Comparison of ENCODE assay signal across 21 cellular contexts in the genomic region with DNA sequence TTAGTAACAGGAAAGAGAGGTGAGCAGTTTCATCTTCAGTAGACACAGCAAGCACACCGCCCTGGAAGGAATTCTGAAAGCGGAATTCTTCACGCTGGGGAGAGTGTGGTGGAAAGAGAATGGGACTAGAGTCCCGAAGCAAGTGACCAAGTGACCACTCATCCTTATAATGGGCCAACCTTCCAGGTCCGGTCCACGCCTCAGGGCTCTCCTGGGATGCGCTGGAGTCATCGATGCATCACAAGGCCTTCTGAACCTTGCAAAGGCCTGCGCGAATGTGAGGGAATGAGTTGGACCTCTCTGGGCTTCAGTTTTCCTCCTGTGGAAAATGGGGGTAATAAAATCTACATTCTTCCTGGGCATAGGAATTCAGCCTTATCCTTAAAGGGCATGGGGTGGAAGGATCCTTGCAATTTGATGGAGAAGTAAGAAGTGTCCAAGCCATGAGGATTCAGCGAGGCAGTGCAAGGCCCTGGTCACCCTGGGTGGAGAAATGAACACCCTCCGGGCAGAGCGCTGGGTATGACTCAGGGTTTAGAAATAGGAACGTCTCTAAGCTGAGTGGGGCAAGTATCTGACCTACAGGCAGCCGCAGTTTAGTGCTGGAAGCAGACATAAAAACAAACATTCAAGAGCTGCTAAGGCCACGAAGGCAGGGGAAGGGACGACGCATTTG.
DNase-seq lines count a peak whose midpoint lies in the region; ATAC-seq and TF ChIP-seq lines count a peak whose summit lies in the region.
"Had no signal": no experiment of that assay in that cellular context is flagged by ENCODE, and none has a peak within 500 bp of the region (broad histone marks: within the 10 kb centered on the region; RNA-seq: fewer than 3 reads in every experiment).

No MANE protein-coding gene starts in this region.

- ATAC-seq in HG03342 (IDR thresholded peaks at IDR 0.05; ENCODE audit: unreplicated experiment), result no peak
- ATAC-seq in HG02642 (IDR thresholded peaks at IDR 0.05; ENCODE audit: poor library complexity, unreplicated experiment), result no peak
- no peak for ATAC-seq in activated CD4-positive, CD25-positive, alpha-beta regulatory T cell treated with anti-CD3 and anti-CD28 coated beads, Interleukin-2, amount 50 U/mL, for 24 hours
- ATAC-seq: lower lobe of right lung, SK-N-SH treated with all-trans-retinoic acid at 6 μM for 48 hours had no signal

- CTCF ChIA-PET in OCI-LY7 (lab: Charles Lee; ENCODE audit: unreplicated experiment), result no interaction called here

- no TSS peak for BruUV-seq in OCI-LY7 (replicated peaks; lab: Mats Ljungman, UMichigan)

- peaks cover 2% of the 10 kb centered on the region for H3K9me3 ChIP-seq in osteoblast (ENCODE audit: low read depth, low read length)
- H3K9me3 ChIP-seq in OCI-LY7 (ENCODE audit: low read length), result no peaks in the 10 kb centered on the region
- H3K9me3 ChIP-seq: Caco-2, lower lobe of right lung, testis had no signal

- no peak overlapping the region for H2AFZ ChIP-seq in osteoblast (ENCODE audit: low read length)
- no peak overlapping the region for H2AFZ ChIP-seq in OCI-LY7 (ENCODE audit: low read length)

- no peak overlapping the region for H3K4me2 ChIP-seq in osteoblast (ENCODE audit: insufficient read depth, low read length)
- no peak overlapping the region for H3K4me2 ChIP-seq in OCI-LY7 (ENCODE audit: low read length)

- POLR2A ChIA-PET in OCI-LY7 (lab: Charles Lee), result interaction anchor here (0.6 kb wide), 1 partner anchor 18 kb away, joined by 3 read pairs; no protein-coding TSS in a partner anchor

- H3K79me2 ChIP-seq in osteoblast (ENCODE audit: insufficient read depth, low read length), result no peaks in the 10 kb centered on the region
- no peaks in the 10 kb centered on the region for H3K79me2 ChIP-seq in OCI-LY7 (ENCODE audit: insufficient read depth, low read depth, low read length)

- H3K27me3 ChIP-seq in brain microvascular endothelial cell (replicated peaks) (no peaks in the 10 kb centered on the region), osteoblast (ENCODE audit: insufficient read depth, low read length) (peaks cover 26% of the 10 kb centered on the region)
- H3K27me3 ChIP-seq: testis had no signal

- intact Hi-C loops in OCI-LY7 (cut with micrococcal nuclease; ENCODE audit: unreplicated experiment), result no loop called here

- H3K4me1 ChIP-seq in osteoblast (ENCODE audit: insufficient read depth, low read length), result no peaks in the 10 kb centered on the region
- no peaks in the 10 kb centered on the region for H3K4me1 ChIP-seq in OCI-LY7 (ENCODE audit: insufficient read depth, low read length, poor library complexity, severe bottlenecking)
- H3K4me1 ChIP-seq: Caco-2, lower lobe of right lung, testis had no signal

- peak; percentile 79 for DNase-seq in ELR (ENCODE audit: low read depth)
- peak; percentile 69 for DNase-seq in NB4 (ENCODE audit: low read depth)
- peak; percentile 72 for DNase-seq in brain microvascular endothelial cell
- peak; percentile 93 for DNase-seq in osteoblast (ENCODE audit: insufficient read length, low spot score, missing footprints)
- DNase-seq in OCI-LY7 (ENCODE audit: low spot score), result no peak
- DNase-seq: activated CD4-positive, alpha-beta T cell treated with anti-CD3 and anti-CD28 coated beads, Interleukin-2, amount 10 ng/mL, durations not matched to agents 7 days and 5 days; activated naive CD4-positive, alpha-beta T cell treated with anti-CD3 and anti-CD28 coated beads, Interleukin-2, amount 50 U/mL, for 16 hours; activated T-cell treated with anti-CD3 and anti-CD28 coated beads for 4 hours; Caco-2; GF-D8; H9; immature natural killer cell; lower lobe of right lung; naive B cell; NCI-H1694; NCI-H510A treated with DMSO at 0.1 percent for 48 hours; testis had no signal

- H3K4me3 ChIP-seq in NB4 (ENCODE audit: low read depth, low read length), result no peak overlapping the region
- no peak overlapping the region for H3K4me3 ChIP-seq in brain microvascular endothelial cell (ENCODE audit: low read depth, low read length)
- no peak overlapping the region for H3K4me3 ChIP-seq in osteoblast (ENCODE audit: insufficient read depth, low read length)
- H3K4me3 ChIP-seq in OCI-LY7 (ENCODE audit: low read depth, low read length, poor library complexity, severe bottlenecking), result no peak overlapping the region
- H3K4me3 ChIP-seq: lower lobe of right lung, testis had no signal

- TF ChIP-seq CTCF in NB4 (IDR thresholded peaks at IDR 0.05; ENCODE audit: low read depth, low read length) (no peak), brain microvascular endothelial cell (IDR thresholded peaks at IDR 0.05; ENCODE audit: low read depth, low read length, missing control alignments) (no peak), osteoblast (IDR thresholded peaks at IDR 0.05; ENCODE audit: extremely low read depth, low read depth, low read length) (no peak), OCI-LY7 (conservative IDR thresholded peaks at IDR 0.05; ENCODE audit: low read length) (no peak)

- peak overlapping the region; percentile 7 for H3K27ac ChIP-seq in brain microvascular endothelial cell
- no peak overlapping the region for H3K27ac ChIP-seq in osteoblast (ENCODE audit: low read depth, low read length)
- H3K27ac ChIP-seq in OCI-LY7 (ENCODE audit: low read depth, low read length, poor library complexity, severe bottlenecking), result no peak overlapping the region
- H3K27ac ChIP-seq: lower lobe of right lung, testis had no signal

- in situ Hi-C loops in brain microvascular endothelial cell (cut with HindIII; ENCODE audit: low pct_ligation_motif_present, low sequenced_read_pairs), result no loop called here

- H3K36me3 ChIP-seq in brain microvascular endothelial cell (replicated peaks) (no peaks in the 10 kb centered on the region), osteoblast (ENCODE audit: insufficient read depth, low read length) (no peaks in the 10 kb centered on the region), OCI-LY7 (ENCODE audit: insufficient read depth, low read length) (no peaks in the 10 kb centered on the region)
- H3K36me3 ChIP-seq: lower lobe of right lung had no signal

- no peaks in the 10 kb centered on the region for H3K9me2 ChIP-seq in OCI-LY7 (ENCODE audit: insufficient read depth, low read length)

- TF ChIP-seq POLR2A in NB4 (IDR thresholded peaks at IDR 0.05; ENCODE audit: extremely low read depth, insufficient read length), result no peak

- H4K20me1 ChIP-seq in osteoblast (ENCODE audit: insufficient read depth, low read length) (no peaks in the 10 kb centered on the region), OCI-LY7 (ENCODE audit: insufficient read depth, low read length) (no peaks in the 10 kb centered on the region)
